9 cellular contexts compared by ENCODE assay signal in the genomic region with DNA sequence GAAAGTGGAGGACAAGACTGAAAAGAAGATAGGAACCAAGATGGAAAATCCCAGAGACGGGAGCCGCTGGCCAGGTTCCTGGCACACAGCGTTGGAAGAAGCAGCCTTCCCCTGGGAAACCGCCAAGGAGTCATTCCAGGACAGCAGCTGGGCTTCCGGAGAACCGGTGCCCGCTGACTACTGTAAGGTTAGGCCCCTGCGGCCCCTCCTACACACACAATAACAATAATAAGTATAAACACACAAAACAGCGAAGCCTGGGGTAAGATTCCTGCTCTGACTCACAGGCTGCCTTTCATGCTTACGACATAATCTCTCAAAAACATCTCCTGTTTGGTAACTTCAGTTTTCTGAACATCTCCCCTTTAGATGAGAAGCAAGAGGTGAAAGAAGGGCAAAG. TPM values are rescaled to one million over a fixed set of nuclear protein-coding genes. Genes with fewer than 3 reads are reported as not detected.
DNase-seq lines count a peak whose midpoint lies in the region; ATAC-seq and TF ChIP-seq lines count a peak whose summit lies in the region.
"Had no signal": no experiment of that assay in that cellular context is flagged by ENCODE, and none has a peak within 500 bp of the region (broad histone marks: within the 10 kb centered on the region; RNA-seq: fewer than 3 reads in every experiment).

No MANE protein-coding gene starts in this region.

- no peak for TF ChIP-seq CTCF in choroid plexus epithelial cell (conservative IDR thresholded peaks at IDR 0.05; ENCODE audit: low read depth, low read length)
- no peak for TF ChIP-seq CTCF in lower lobe of right lung (IDR thresholded peaks at IDR 0.05)

- intact Hi-C loops in lower lobe of right lung (cut with DNase I), result no loop called here

- H3K4me1 ChIP-seq in lower lobe of right lung, result peaks cover 22% of the 10 kb centered on the region

- H3K36me3 ChIP-seq in lower lobe of right lung, result no peaks in the 10 kb centered on the region

- ATAC-seq in lower lobe of right lung, result peak; percentile 56 to 64

- DNase-seq in NCI-H1694 (lab: John Stamatoyannopoulos, UW) (peak; percentile 56), choroid plexus epithelial cell (ENCODE audit: low read depth) (peak; percentile 71), lower lobe of right lung (no peak), ureter (ENCODE audit: low spot score) (peak; percentile 65), NCI-H2029 treated with DMSO at 0.1 percent for 48 hours (lab: John Stamatoyannopoulos, UW) (no peak), NCI-H146 treated with DMSO at 0.1 percent for 48 hours (lab: John Stamatoyannopoulos, UW; ENCODE audit: unreplicated experiment) (no peak), AG08395 (ENCODE audit: low spot score) (no peak)
- DNase-seq: GOT3, NCI-H524 treated with DMSO at 0.1 percent for 48 hours had no signal

- no peaks in the 10 kb centered on the region for H3K9me3 ChIP-seq in lower lobe of right lung

- H3K4me3 ChIP-seq in choroid plexus epithelial cell (ENCODE audit: low read depth, low read length) (no peak overlapping the region), lower lobe of right lung (no peak overlapping the region)

- no peaks in the 10 kb centered on the region for H3K27me3 ChIP-seq in lower lobe of right lung (ENCODE audit: low read depth)

- H3K27ac ChIP-seq in lower lobe of right lung, result no peak overlapping the region

RNA-seq across cellular contexts. Expression of a gene that starts 28.1 kb away (rescaled TPM):
- total RNA-seq in lower lobe of right lung (0.68 TPM), ureter (3.7 TPM)

Comparison
In these comparisons a context has a peak if more than half of its experiments do, and no peak if none do; other contexts are left out.
1. DNase-seq: peak in NCI-H1694 (single experiment), choroid plexus epithelial cell (single experiment) and ureter (single experiment); none in lower lobe of right lung (single experiment), NCI-H2029 treated with DMSO at 0.1 percent for 48 hours (single experiment), NCI-H146 treated with DMSO at 0.1 percent for 48 hours (single experiment) and AG08395 (single experiment).